Comparison of ENCODE assay signal across 1 cellular context in the genomic region with DNA sequence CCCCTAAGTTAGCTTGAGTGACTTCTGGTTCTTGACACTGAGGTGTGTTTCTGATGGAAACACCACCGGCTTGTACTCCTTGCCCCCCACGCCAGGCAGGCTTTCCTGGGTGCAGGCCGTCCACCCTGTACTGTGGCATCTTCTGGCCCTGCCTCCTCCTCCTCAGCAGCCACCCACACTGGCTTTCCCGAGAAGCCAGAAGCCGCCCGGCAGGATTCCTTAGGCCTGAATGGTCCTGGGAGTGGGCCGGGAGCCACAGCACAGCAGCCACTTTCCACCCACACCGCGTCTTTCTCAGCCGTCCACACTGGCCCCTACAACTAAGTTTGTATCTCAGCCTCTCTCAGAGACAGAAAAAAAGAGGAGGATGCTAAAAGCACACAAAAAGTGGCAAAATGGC.
TF ChIP-seq lines count a peak whose summit lies in the region.

No MANE protein-coding gene starts in this region.

TF ChIP-seq in HepG2, 621 proteins besides CTCF, POLR2A, EP300 and RAD21:
- TF ChIP-seq FIP1L1 (IDR thresholded peaks at IDR 0.05; ENCODE audit: borderline replicate concordance, insufficient read depth, low read depth, low read length), result no peak
- TF ChIP-seq YY1 (IDR thresholded peaks at IDR 0.05; ENCODE audit: insufficient read depth, insufficient replicate concordance, low read depth, low read length), result no peak
- TF ChIP-seq MBNL3 (CRISPR knock-in tag; conservative IDR thresholded peaks at IDR 0.05), result no peak
- no peak for TF ChIP-seq ZNF281 (CRISPR knock-in tag; IDR thresholded peaks at IDR 0.05; ENCODE audit: borderline replicate concordance)
